ENCODE assay signal across 25 cellular contexts in the genomic region with DNA sequence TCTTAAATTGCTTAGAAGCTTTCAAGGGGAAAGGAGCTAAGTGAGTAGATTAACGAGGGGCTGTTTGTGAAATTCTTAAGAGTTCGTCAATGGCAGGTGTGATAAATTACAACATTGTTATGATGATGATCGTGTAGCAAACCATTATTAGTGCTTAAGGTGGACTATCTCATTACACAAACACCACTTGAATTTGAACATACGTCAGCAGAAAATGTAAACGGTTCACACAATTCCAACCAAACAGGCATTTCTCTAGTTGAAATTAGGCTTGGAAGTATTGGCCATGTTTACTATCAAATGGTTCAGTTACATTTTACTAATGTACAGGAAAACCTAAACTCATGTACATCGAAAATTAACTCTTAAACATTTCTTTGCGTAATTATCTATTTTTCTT.
"Had no signal": no experiment of that assay in that cellular context is flagged by ENCODE, and none has a peak within 500 bp of the region (broad histone marks: within the 10 kb centered on the region; RNA-seq: fewer than 3 reads in every experiment).

No MANE protein-coding gene starts in this region.

- H3K4me3 ChIP-seq: body of pancreas, colonic mucosa, esophagus squamous epithelium, heart right ventricle, left lung, lung, right atrium auricular region, spleen, suprapubic skin, tibial artery, upper lobe of right lung had no signal

- H3K4me3 Mint-ChIP-seq: activated naive CD8-positive, alpha-beta T cell; natural killer cell treated with Interleukin-12 subunit alpha and Interleukin-12 subunit beta and Interleukin-15 and Interleukin-18, amount 100 ng/mL, for 72 hours had no signal

- H3K36me3 ChIP-seq: colonic mucosa, esophagus squamous epithelium, heart right ventricle, left lung, right atrium auricular region, spleen, suprapubic skin, tibial artery, upper lobe of right lung had no signal

- FAIRE-seq: endometrium had no signal

- H3K27me3 ChIP-seq: body of pancreas, colonic mucosa, esophagus squamous epithelium, heart right ventricle, left lung, right atrium auricular region, spleen, suprapubic skin, tibial artery, upper lobe of right lung had no signal

- H3K27ac ChIP-seq: body of pancreas, colonic mucosa, epithelial cell of prostate, esophagus squamous epithelium, heart right ventricle, left lung, right atrium auricular region, spleen, suprapubic skin, tibial artery, upper lobe of right lung had no signal

- H3K27ac Mint-ChIP-seq: activated naive CD8-positive, alpha-beta T cell; natural killer cell treated with Interleukin-12 subunit alpha and Interleukin-12 subunit beta and Interleukin-15 and Interleukin-18, amount 100 ng/mL, for 72 hours had no signal

- H3K4me1 ChIP-seq: body of pancreas, colonic mucosa, esophagus squamous epithelium, heart right ventricle, left lung, right atrium auricular region, spleen, suprapubic skin, tibial artery, upper lobe of right lung had no signal

- ATAC-seq: body of pancreas; heart right ventricle; left lung; natural killer cell treated with Interleukin-12 subunit alpha and Interleukin-12 subunit beta and Interleukin-15 and Interleukin-18, amount 100 ng/mL, for 72 hours; upper lobe of right lung had no signal

- DNase-seq: activated CD4-positive, alpha-beta T cell treated with anti-CD3 and anti-CD28 coated beads for 4 hours; activated CD4-positive, alpha-beta T cell treated with anti-CD3 and anti-CD28 coated beads, Interleukin-2, amount 50 U/mL, for 4 hours; activated CD8-positive, alpha-beta memory T cell treated with anti-CD3 and anti-CD28 coated beads for 24 hours; activated effector memory CD4-positive, alpha-beta T cell treated with Interleukin-2 at 50 U/mL for 16 hours; activated naive CD4-positive, alpha-beta T cell treated with Interleukin-2 at 50 U/mL for 16 hours; anterior cingulate cortex; body of pancreas; colonic mucosa; effector CD8-positive, alpha-beta T cell; esophagus squamous epithelium; foreskin melanocyte; heart right ventricle; left lung; mesendoderm; spleen; stimulated activated naive CD4-positive, alpha-beta T cell; tibial artery; upper lobe of right lung had no signal

- H3K36me3 Mint-ChIP-seq: activated naive CD8-positive, alpha-beta T cell; natural killer cell treated with Interleukin-12 subunit alpha and Interleukin-12 subunit beta and Interleukin-15 and Interleukin-18, amount 100 ng/mL, for 72 hours had no signal

- H3K9me3 ChIP-seq: body of pancreas, colonic mucosa, esophagus squamous epithelium, heart right ventricle, right atrium auricular region, suprapubic skin, tibial artery, upper lobe of right lung had no signal

- H3K27me3 Mint-ChIP-seq: activated naive CD8-positive, alpha-beta T cell; natural killer cell treated with Interleukin-12 subunit alpha and Interleukin-12 subunit beta and Interleukin-15 and Interleukin-18, amount 100 ng/mL, for 72 hours had no signal
